In the genomic region with DNA sequence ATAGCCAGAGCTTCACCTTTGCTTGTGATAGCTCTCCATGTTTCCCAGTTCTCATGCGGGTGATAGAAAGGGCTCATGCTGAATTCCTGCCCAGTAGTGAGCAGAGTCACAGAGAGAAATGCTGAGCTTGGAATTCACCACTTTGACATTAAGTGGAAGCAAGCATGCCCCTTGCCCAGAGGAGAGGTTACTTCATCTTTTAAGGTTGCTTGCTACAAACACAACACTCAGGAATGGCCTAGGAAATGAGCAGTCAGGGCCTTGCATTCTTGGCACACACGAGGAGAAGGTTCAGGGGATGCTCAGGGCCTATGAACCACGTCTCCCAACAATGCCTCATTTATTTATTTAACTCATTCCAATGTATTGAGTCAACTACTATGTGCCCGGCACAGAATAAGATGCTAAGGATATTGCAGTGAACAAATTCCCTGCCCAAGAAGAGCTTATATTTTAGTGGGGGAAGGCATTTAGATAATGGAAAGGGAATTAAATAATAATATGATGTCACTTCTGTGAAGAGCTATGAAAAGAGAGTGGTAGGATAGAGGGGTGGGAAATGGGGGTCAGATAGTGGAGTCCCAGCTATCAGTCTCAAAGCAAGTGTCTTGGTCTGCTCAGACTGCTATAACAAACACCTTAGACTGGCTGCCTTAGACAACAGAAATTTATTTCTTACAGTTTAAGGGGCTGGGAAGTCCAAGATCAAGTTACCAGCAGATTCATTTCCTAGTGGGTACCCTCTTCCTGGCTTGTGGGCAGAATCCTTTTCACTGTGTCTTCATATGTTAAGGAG, we compare ENCODE assay signal across 1 cellular context.
TF ChIP-seq lines count a peak whose summit lies in the region.

No MANE protein-coding gene starts in this region.

TF ChIP-seq in endothelial cell of umbilical vein, 7 proteins besides CTCF, POLR2A, EP300 and RAD21 (continued from another document):
- peak; percentile 88 for TF ChIP-seq POLR2AphosphoS5 (IDR thresholded peaks at IDR 0.05; ENCODE audit: insufficient read depth, low read depth, low read length)
- TF ChIP-seq MYC (IDR thresholded peaks at IDR 0.05; ENCODE audit: low read depth, low read length) = peak; percentile 50
- TF ChIP-seq, protein P1, sequence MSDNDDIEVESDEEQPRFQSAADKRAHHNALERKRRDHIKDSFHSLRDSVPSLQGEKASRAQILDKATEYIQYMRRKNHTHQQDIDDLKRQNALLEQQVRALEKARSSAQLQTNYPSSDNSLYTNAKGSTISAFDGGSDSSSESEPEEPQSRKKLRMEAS (IDR thresholded peaks at IDR 0.05; ENCODE audit: insufficient read depth, insufficient read length) = no peak
- no peak for TF ChIP-seq EZH2 (IDR thresholded peaks at IDR 0.05; ENCODE audit: borderline replicate concordance, low read depth, low read length, severe bottlenecking)
